24 cellular contexts compared by ENCODE assay signal in the genomic region with DNA sequence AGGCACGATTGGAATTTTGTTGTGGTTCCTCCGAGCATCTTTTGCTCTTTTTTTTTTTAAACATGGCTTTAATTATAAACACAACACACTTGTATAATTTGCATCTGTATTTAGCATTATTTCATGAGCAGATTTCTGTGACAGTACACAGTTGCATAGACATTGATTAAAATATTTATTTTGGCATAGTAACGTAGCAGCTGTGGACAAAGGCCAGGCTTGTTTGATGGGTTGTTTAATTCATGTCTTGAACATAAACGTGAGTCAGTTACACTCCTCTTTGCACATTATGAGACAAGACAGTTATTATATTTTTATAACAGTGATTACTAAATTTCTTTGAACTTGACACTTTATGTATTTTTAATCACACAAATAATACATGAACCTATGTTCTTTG.
"Had no signal": no experiment of that assay in that cellular context is flagged by ENCODE, and none has a peak within 500 bp of the region (broad histone marks: within the 10 kb centered on the region; RNA-seq: fewer than 3 reads in every experiment).

No MANE protein-coding gene starts in this region.

- ATAC-seq: esophagus mucosa; left lung; stimulated activated effector memory CD8-positive, alpha-beta T cell treated with anti-CD3 and anti-CD28 coated beads, Interleukin-12 subunit alpha, Interleukin-12 subunit beta, amount 100 ng/mL, for 72 hours had no signal

- H3K4me3 ChIP-seq: left lung, lung, ovary, prostate gland, sigmoid colon, thoracic aorta, vagina had no signal

- H3K9me3 ChIP-seq: left lung, neutrophil, ovary, prostate gland, sigmoid colon, thoracic aorta, vagina had no signal

- H3K27me3 ChIP-seq: left lung, neutrophil, ovary, sigmoid colon, vagina had no signal

- DNase-seq: activated CD4-positive, alpha-beta T cell treated with anti-CD3 and anti-CD28 coated beads for 48 hours; activated CD4-positive, alpha-beta T cell treated with anti-CD3 and anti-CD28 coated beads, Interleukin-2, amount 50 U/mL, for 48 hours; activated CD8-positive, alpha-beta memory T cell treated with anti-CD3 and anti-CD28 coated beads for 24 hours; activated effector memory CD4-positive, alpha-beta T cell treated with Interleukin-2 at 50 U/mL for 16 hours; activated naive CD4-positive, alpha-beta T cell treated with Interleukin-2 at 50 U/mL for 16 hours; anterior cingulate cortex; endodermal cell; foreskin melanocyte; kidney glomerular epithelial cell; left lung; nephron progenitor cell; ovary; retina; sigmoid colon; small intestine; stimulated activated CD4-positive, alpha-beta T cell treated with anti-CD3 and anti-CD28 coated beads, Interleukin-4, amount 100 ng/mL, for 24 hours had no signal

- H3K36me3 ChIP-seq: left lung, neutrophil, ovary, prostate gland, sigmoid colon, thoracic aorta, vagina had no signal

- H3K27ac ChIP-seq: left lung, neutrophil, ovary, prostate gland, sigmoid colon, thoracic aorta, vagina had no signal

- H3K4me1 ChIP-seq: left lung, prostate gland, vagina had no signal

- FAIRE-seq: bronchial epithelial cell, small intestine had no signal
